In the genomic region with DNA sequence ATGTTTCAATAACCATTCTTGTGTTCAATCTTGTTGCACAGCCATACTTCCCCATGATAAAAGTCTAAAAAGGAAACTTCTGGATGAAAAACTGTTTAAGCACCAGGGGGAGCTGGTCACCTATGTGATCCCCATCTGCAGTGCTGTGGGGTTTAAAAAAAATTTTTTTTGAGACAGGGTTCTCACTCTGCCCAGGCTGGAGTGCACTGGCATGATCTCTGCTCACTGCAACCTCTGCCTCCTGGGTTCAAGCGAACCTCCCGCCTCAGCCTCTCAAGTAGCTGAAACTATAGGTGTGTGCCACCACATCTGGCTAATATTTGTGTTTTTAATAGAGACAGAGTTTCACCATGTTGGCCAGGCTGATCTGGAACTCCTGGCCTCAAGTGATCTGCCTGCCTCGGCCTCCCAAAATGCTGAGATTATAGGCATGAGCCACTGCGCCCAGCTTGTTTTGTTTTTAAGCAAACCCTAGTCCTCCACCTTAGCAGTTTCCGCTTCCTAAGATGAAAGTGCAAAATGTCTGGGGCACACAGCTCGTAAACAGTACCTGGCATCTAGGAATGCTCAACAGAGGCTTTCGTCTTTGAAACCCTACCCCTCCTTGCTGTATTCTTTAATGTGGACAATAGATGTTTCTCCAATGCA, we compare ENCODE assay signal across 8 cellular contexts. TPM values are rescaled to one million over a fixed set of nuclear protein-coding genes. Genes with fewer than 3 reads are reported as not detected.
DNase-seq lines count a peak whose midpoint lies in the region; ATAC-seq and TF ChIP-seq lines count a peak whose summit lies in the region.

No MANE protein-coding gene starts in this region.

- H3K27me3 ChIP-seq in heart right ventricle: no peaks in the 10 kb centered on the region
- no peaks in the 10 kb centered on the region for H3K27me3 ChIP-seq in right atrium auricular region

- TF ChIP-seq CTCF in heart right ventricle (IDR thresholded peaks at IDR 0.05) (peak in 8 of 9 donors; percentile 16 to 57 (median 48)), right atrium auricular region (IDR thresholded peaks at IDR 0.05) (peak in 1 of 2 donors; percentile 59)

- H3K4me1 Mint-ChIP-seq in stimulated activated effector memory CD8-positive, alpha-beta T cell treated with anti-CD3 and anti-CD28 coated beads, Interleukin-12 subunit alpha, Interleukin-12 subunit beta, amount 100 ng/mL, for 72 hours: peaks cover 21% of the 10 kb centered on the region

- H3K36me3 ChIP-seq in heart right ventricle: no peaks in the 10 kb centered on the region
- no peaks in the 10 kb centered on the region for H3K36me3 ChIP-seq in right atrium auricular region

- peak in 3 of 8 donors; percentile 16 to 40 (median 33) for ATAC-seq in heart right ventricle
- peak; percentile 76 for ATAC-seq in HG02884 (IDR thresholded peaks at IDR 0.05; ENCODE audit: unreplicated experiment)
- peak; percentile 66 for ATAC-seq in stimulated activated effector memory CD8-positive, alpha-beta T cell treated with anti-CD3 and anti-CD28 coated beads, Interleukin-12 subunit alpha, Interleukin-12 subunit beta, amount 100 ng/mL, for 72 hours

- intact Hi-C loops in heart right ventricle (cut with DNase I): loop anchor here in 4 of 10 donors (10.0 kb wide), 1 partner anchor 1217 kb away; no protein-coding TSS in a partner anchor

- H3K27ac ChIP-seq in heart right ventricle: no peak overlapping the region
- H3K27ac ChIP-seq in right atrium auricular region: no peak overlapping the region

- 90% methylated on average over 7 of the region's 7 CpGs for WGBS in heart right ventricle, 2 donors

- H3K4me3 ChIP-seq in heart right ventricle (no peak overlapping the region), right atrium auricular region (no peak overlapping the region)

- no peak for DNase-seq in heart right ventricle
- no peak for DNase-seq in right atrium auricular region (ENCODE audit: low spot score)
- peak; percentile 17 for DNase-seq in NCI-H82 treated with DMSO at 0.1 percent for 48 hours (lab: John Stamatoyannopoulos, UW; ENCODE audit: unreplicated experiment)
- peak; percentile 12 for DNase-seq in activated effector memory CD4-positive, alpha-beta T cell treated with Interleukin-2 at 50 U/mL for 16 hours
- peak; percentile 38 for DNase-seq in hepatic stellate cell (ENCODE audit: low spot score)
- no peak for DNase-seq in stimulated activated effector memory CD8-positive, alpha-beta T cell treated with anti-CD3 and anti-CD28 coated beads, Interleukin-12 subunit alpha, Interleukin-12 subunit beta, amount 100 ng/mL, for 72 hours (ENCODE audit: low spot score in 2 of 2)
- no peak for DNase-seq in HK-2 (ENCODE audit: unreplicated experiment)

- H3K4me1 ChIP-seq in heart right ventricle: no peaks in the 10 kb centered on the region
- H3K4me1 ChIP-seq in right atrium auricular region: no peaks in the 10 kb centered on the region

- H3K36me3 Mint-ChIP-seq in stimulated activated effector memory CD8-positive, alpha-beta T cell treated with anti-CD3 and anti-CD28 coated beads, Interleukin-12 subunit alpha, Interleukin-12 subunit beta, amount 100 ng/mL, for 72 hours: no peaks in the 10 kb centered on the region

- H3K4me3 Mint-ChIP-seq in stimulated activated effector memory CD8-positive, alpha-beta T cell treated with anti-CD3 and anti-CD28 coated beads, Interleukin-12 subunit alpha, Interleukin-12 subunit beta, amount 100 ng/mL, for 72 hours: no peak overlapping the region

- H3K9me3 Mint-ChIP-seq in stimulated activated effector memory CD8-positive, alpha-beta T cell treated with anti-CD3 and anti-CD28 coated beads, Interleukin-12 subunit alpha, Interleukin-12 subunit beta, amount 100 ng/mL, for 72 hours: no peaks in the 10 kb centered on the region

- peak overlapping the region; percentile 76 for H3K27ac Mint-ChIP-seq in stimulated activated effector memory CD8-positive, alpha-beta T cell treated with anti-CD3 and anti-CD28 coated beads, Interleukin-12 subunit alpha, Interleukin-12 subunit beta, amount 100 ng/mL, for 72 hours

- no peaks in the 10 kb centered on the region for H3K9me3 ChIP-seq in heart right ventricle
- H3K9me3 ChIP-seq in right atrium auricular region: no peaks in the 10 kb centered on the region

RNA-seq across cellular contexts. Expression of gene DNAJA2, which starts 25.4 kb away (rescaled TPM):
- total RNA-seq in heart right ventricle (100 to 1,000 TPM in 1 of 10 donors, 10 to 100 TPM in 9; 74.8 to 107 (median 92.3) TPM), right atrium auricular region (10 to 100 TPM; 50.6 to 74.0 TPM)
- polyA plus RNA-seq in heart right ventricle: 10 to 100 TPM; 47.3 to 52.6 TPM

Comparison
In these comparisons a context has a peak if more than half of its experiments do, and no peak if none do; other contexts are left out.
1. DNase-seq: peak in NCI-H82 treated with DMSO at 0.1 percent for 48 hours (single experiment), activated effector memory CD4-positive, alpha-beta T cell treated with Interleukin-2 at 50 U/mL for 16 hours (single experiment) and hepatic stellate cell (single experiment); none in heart right ventricle (0 of 2), right atrium auricular region (single experiment), stimulated activated effector memory CD8-positive, alpha-beta T cell treated with anti-CD3 and anti-CD28 coated beads, Interleukin-12 subunit alpha, Interleukin-12 subunit beta, amount 100 ng/mL, for 72 hours (0 of 2) and HK-2 (single experiment).